In the genomic region with DNA sequence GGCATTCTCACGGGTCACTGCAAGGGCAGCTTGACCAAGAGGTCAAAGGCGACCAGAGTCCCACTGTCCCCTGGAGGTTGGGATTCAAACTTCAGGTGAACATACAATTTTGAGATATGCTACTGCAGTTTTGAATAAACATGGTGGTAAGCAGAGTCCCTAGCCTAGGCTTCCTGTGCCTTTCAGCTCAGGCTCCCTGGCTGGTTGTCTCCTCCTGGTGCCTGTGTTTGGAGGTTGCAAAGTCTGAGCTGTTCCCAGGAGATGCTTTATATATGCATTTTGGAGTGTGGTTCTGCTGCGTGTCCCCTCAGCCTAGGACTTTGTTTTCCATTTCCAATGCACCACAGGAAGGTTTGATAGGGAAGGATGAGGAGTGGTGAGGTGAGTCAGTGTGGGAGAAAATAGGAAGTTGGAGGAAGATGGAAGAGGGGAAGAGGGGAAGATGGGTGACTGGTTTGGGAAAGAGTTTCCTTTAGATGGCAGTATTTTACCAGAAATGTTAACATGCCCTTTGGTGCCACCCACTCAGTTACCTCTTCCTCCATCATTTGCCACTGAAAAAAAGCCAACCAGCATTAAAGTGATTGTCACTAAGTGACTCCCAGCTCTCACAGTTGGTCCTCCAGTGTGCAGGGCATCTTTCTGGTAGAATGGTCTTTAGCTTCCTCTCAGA, we compare ENCODE assay signal across 14 cellular contexts.
DNase-seq lines count a peak whose midpoint lies in the region; ATAC-seq, FAIRE-seq and TF ChIP-seq lines count a peak whose summit lies in the region.
"Had no signal": no experiment of that assay in that cellular context is flagged by ENCODE, and none has a peak within 500 bp of the region (broad histone marks: within the 10 kb centered on the region; RNA-seq: fewer than 3 reads in every experiment).

No MANE protein-coding gene starts in this region.

- no peaks in the 10 kb centered on the region for H4K20me1 ChIP-seq in keratinocyte (ENCODE audit: control insufficient read depth, extremely low read depth, insufficient read depth, low read length)

- no peaks in the 10 kb centered on the region for H3K27me3 Mint-ChIP-seq in activated naive CD8-positive, alpha-beta T cell treated with anti-CD3 and anti-CD28 coated beads, Interleukin-2, amount 50 U/mL, for 24 hours
- H3K27me3 Mint-ChIP-seq: activated CD8-positive, alpha-beta memory T cell treated with anti-CD3 and anti-CD28 coated beads, Interleukin-2, amount 10 ng/mL, durations not matched to agents 7 days and 5 days had no signal

- H3K4me3 ChIP-seq in keratinocyte (ENCODE audit: control insufficient read depth in 2 of 3, extremely low read depth in 1 of 3, insufficient read depth in 2 of 3, low read depth in 1 of 3, low read length in 3 of 3) = no peak overlapping the region
- H3K4me3 ChIP-seq: left lung had no signal

- no peaks in the 10 kb centered on the region for H3K4me1 Mint-ChIP-seq in activated naive CD8-positive, alpha-beta T cell treated with anti-CD3 and anti-CD28 coated beads, Interleukin-2, amount 50 U/mL, for 24 hours
- H3K4me1 Mint-ChIP-seq: activated CD8-positive, alpha-beta memory T cell treated with anti-CD3 and anti-CD28 coated beads, Interleukin-2, amount 10 ng/mL, durations not matched to agents 7 days and 5 days had no signal

- no peaks in the 10 kb centered on the region for H3K9me3 Mint-ChIP-seq in activated naive CD8-positive, alpha-beta T cell treated with anti-CD3 and anti-CD28 coated beads, Interleukin-2, amount 50 U/mL, for 24 hours

- peaks cover 24% of the 10 kb centered on the region for H3K79me2 ChIP-seq in keratinocyte (ENCODE audit: control insufficient read depth, insufficient read depth, low read length)

- no peak overlapping the region for H2AFZ ChIP-seq in keratinocyte (ENCODE audit: control insufficient read depth, low read length)

- H3K9me1 ChIP-seq in keratinocyte (ENCODE audit: control insufficient read depth, extremely low read depth, insufficient read depth, low read length) = no peaks in the 10 kb centered on the region

- no peak for DNase-seq in GM13977 (ENCODE audit: low spot score)
- peak; percentile 67 for DNase-seq in KBM-7
- peak; percentile 28 for DNase-seq in NOMO-1 treated with DMSO at 0.1 percent for 48 hours (lab: John Stamatoyannopoulos, UW; ENCODE audit: unreplicated experiment)
- no peak for DNase-seq in keratinocyte (ENCODE audit: low read depth, low spot score)
- no peak for DNase-seq in ACHN
- no peak for DNase-seq in HTR-8/SVneo (ENCODE audit: insufficient read length, low spot score)
- no peak for DNase-seq in activated naive CD8-positive, alpha-beta T cell treated with anti-CD3 and anti-CD28 coated beads, Interleukin-2, amount 50 U/mL, for 24 hours
- DNase-seq: activated CD8-positive, alpha-beta memory T cell treated with anti-CD3 and anti-CD28 coated beads, Interleukin-2, amount 10 ng/mL, durations not matched to agents 7 days and 5 days; DMS79 treated with DMSO at 0.1 percent for 48 hours; IMR-90; left lung; occipital lobe; stimulated activated naive CD4-positive, alpha-beta T cell treated with Interleukin-2 at 50 U/mL for 16 hours had no signal

- TF ChIP-seq CTCF in GM13977 (IDR thresholded peaks at IDR 0.05; ENCODE audit: extremely low read depth, insufficient read depth, missing control alignments) (peak; percentile 24), keratinocyte (optimal IDR thresholded peaks at IDR 0.05 in 1 of 3, IDR thresholded peaks at IDR 0.05 in 1 of 3, conservative IDR thresholded peaks at IDR 0.05 in 1 of 3; ENCODE audit: extremely low read depth in 1 of 3, insufficient read depth in 2 of 3, low read length in 3 of 3) (peak in 2 of 3 experiments; percentile 13 to 43)

- no peak overlapping the region for H3K27ac Mint-ChIP-seq in activated naive CD8-positive, alpha-beta T cell treated with anti-CD3 and anti-CD28 coated beads, Interleukin-2, amount 50 U/mL, for 24 hours
- H3K27ac Mint-ChIP-seq: activated CD8-positive, alpha-beta memory T cell treated with anti-CD3 and anti-CD28 coated beads, Interleukin-2, amount 10 ng/mL, durations not matched to agents 7 days and 5 days had no signal

- no peak overlapping the region for H3K27ac ChIP-seq in keratinocyte (ENCODE audit: control insufficient read depth, insufficient read depth, low read length)
- H3K27ac ChIP-seq: left lung had no signal

- no peak overlapping the region for H3K4me3 Mint-ChIP-seq in activated naive CD8-positive, alpha-beta T cell treated with anti-CD3 and anti-CD28 coated beads, Interleukin-2, amount 50 U/mL, for 24 hours
- H3K4me3 Mint-ChIP-seq: activated CD8-positive, alpha-beta memory T cell treated with anti-CD3 and anti-CD28 coated beads, Interleukin-2, amount 10 ng/mL, durations not matched to agents 7 days and 5 days had no signal

- peaks cover 5% of the 10 kb centered on the region for H3K4me1 ChIP-seq in keratinocyte (ENCODE audit: control insufficient read depth, extremely low read depth, insufficient read depth, low read length)
- H3K4me1 ChIP-seq: left lung had no signal

- peaks cover 4% of the 10 kb centered on the region for H3K27me3 ChIP-seq in keratinocyte (ENCODE audit: control insufficient read depth, extremely low read depth, insufficient read depth, low read length)

- H3K9me3 ChIP-seq in keratinocyte (ENCODE audit: control insufficient read depth, low read depth, low read length) = no peaks in the 10 kb centered on the region
- H3K9me3 ChIP-seq: left lung had no signal

- FAIRE-seq in keratinocyte (lab: Jason Lieb, UNC) (no peak), HTR-8/SVneo (lab: Jason Lieb, UNC) (no peak)

- dilution Hi-C loops in keratinocyte (cut with MboI; ENCODE audit: extremely low pct_ligation_motif_present, low sequenced_read_pairs) = no loop called here

- H3K9ac ChIP-seq in keratinocyte (ENCODE audit: control insufficient read depth, extremely low read depth, insufficient read depth, low read length) = no peak overlapping the region

- no peak for ATAC-seq in GM19452 (IDR thresholded peaks at IDR 0.05; ENCODE audit: unreplicated experiment)
- ATAC-seq in activated naive CD8-positive, alpha-beta T cell treated with anti-CD3 and anti-CD28 coated beads, Interleukin-2, amount 50 U/mL, for 24 hours = no peak
- ATAC-seq: activated CD8-positive, alpha-beta memory T cell treated with anti-CD3 and anti-CD28 coated beads, Interleukin-2, amount 10 ng/mL, durations not matched to agents 7 days and 5 days had no signal

- in situ Hi-C loops in GM13977 (cut with MboI; ENCODE audit: low pct_unique_long_range_greater_than_20kb, low sequenced_read_pairs, unreplicated experiment) = no loop called here
- in situ Hi-C loops in KBM-7 (cut with MboI; ENCODE audit: low pct_unique_long_range_greater_than_20kb, low sequenced_read_pairs) = no loop called here
- in situ Hi-C loops in ACHN (cut with HindIII; ENCODE audit: low pct_ligation_motif_present, low pct_unique_long_range_greater_than_20kb, low sequenced_read_pairs) = no loop called here

- H3K36me3 Mint-ChIP-seq in activated naive CD8-positive, alpha-beta T cell treated with anti-CD3 and anti-CD28 coated beads, Interleukin-2, amount 50 U/mL, for 24 hours (ENCODE audit: low read depth) = no peaks in the 10 kb centered on the region
- H3K36me3 Mint-ChIP-seq: activated CD8-positive, alpha-beta memory T cell treated with anti-CD3 and anti-CD28 coated beads, Interleukin-2, amount 10 ng/mL, durations not matched to agents 7 days and 5 days had no signal

- H3K4me2 ChIP-seq in keratinocyte (ENCODE audit: control insufficient read depth, extremely low read depth, insufficient read depth, low read depth, low read length) = no peak overlapping the region

- H3K36me3 ChIP-seq in keratinocyte (ENCODE audit: control insufficient read depth in 2 of 2, extremely low read depth in 1 of 2, insufficient read depth in 2 of 2, low read length in 2 of 2) = no peaks in the 10 kb centered on the region
- H3K36me3 ChIP-seq: left lung had no signal

Comparison
In these comparisons a context has a peak if more than half of its experiments do, and no peak if none do; other contexts are left out.
1. DNase-seq: peak in KBM-7 (single experiment) and NOMO-1 treated with DMSO at 0.1 percent for 48 hours (single experiment); none in GM13977 (single experiment), keratinocyte (single experiment), ACHN (single experiment), HTR-8/SVneo (single experiment) and activated naive CD8-positive, alpha-beta T cell treated with anti-CD3 and anti-CD28 coated beads, Interleukin-2, amount 50 U/mL, for 24 hours (single experiment).